In genomic region chr19:17041994-17042393, GRCh38 we compare ENCODE assay signal across 17 cellular contexts. TPM values are rescaled to one million over a fixed set of nuclear protein-coding genes. Genes with fewer than 3 reads are reported as not detected.
A peak's percentile ranks its signal among the peaks of the same experiment; 100 is the strongest.
DNase-seq lines count a peak whose midpoint lies in the region; ATAC-seq and TF ChIP-seq lines count a peak whose summit lies in the region.
"Had no signal": no experiment of that assay in that cellular context is flagged by ENCODE, and none has a peak within 500 bp of the region (broad histone marks: within the 10 kb centered on the region; RNA-seq: fewer than 3 reads in every experiment).

No MANE protein-coding gene starts in this region.

- H3K4me3 ChIP-seq in fibroblast of the aortic adventitia (ENCODE audit: low read depth, low read length) (no peak overlapping the region), mucosa of rectum (ENCODE audit: low read length in 2 of 2) (peak overlapping the region; percentile 22 to 60), aorta (ENCODE audit: low read length in 2 of 2) (no peak overlapping the region), Peyer's patch (no peak overlapping the region), A673 (ENCODE audit: low read depth, low read length, poor library complexity, severe bottlenecking) (no peak overlapping the region)
- H3K4me3 ChIP-seq: A549, uterus had no signal

- ATAC-seq in Right ventricle myocardium inferior (peak; percentile 46), aorta (ENCODE audit: low FRiP score) (peak; percentile 29), GM19328 (IDR thresholded peaks at IDR 0.05; ENCODE audit: unreplicated experiment) (no peak)
- ATAC-seq: A549; activated CD8-positive, alpha-beta T cell treated with anti-CD3 and anti-CD28 coated beads for 36 hours; foreskin keratinocyte had no signal

- DNase-seq in Right ventricle myocardium inferior (ENCODE audit: missing footprints) (no peak), cardiac septum (ENCODE audit: low spot score) (no peak), fibroblast of the aortic adventitia (ENCODE audit: low read depth) (peak; percentile 66), aorta (no peak), Peyer's patch (no peak), A673 (ENCODE audit: low spot score) (no peak)
- DNase-seq: activated CD8-positive, alpha-beta T cell treated with anti-CD3 and anti-CD28 coated beads for 36 hours; activated naive CD4-positive, alpha-beta T cell; foreskin keratinocyte; GOT3; NCI-H2227 treated with DMSO at 0.1 percent for 48 hours; uterus had no signal

- peak overlapping the region; percentile 57 to 60 for H3K9ac ChIP-seq in mucosa of rectum (ENCODE audit: low read depth in 1 of 2, low read length in 2 of 2)

- H3K4me1 ChIP-seq in mucosa of rectum (ENCODE audit: control insufficient read depth in 2 of 2, insufficient read depth in 2 of 2, low read length in 2 of 2) (peaks cover 7 to 11% of the 10 kb centered on the region in 2 donors), aorta (ENCODE audit: control insufficient read depth in 1 of 2, insufficient read depth in 2 of 2, low read length in 2 of 2) (no peaks in the 10 kb centered on the region), Peyer's patch (no peaks in the 10 kb centered on the region), A673 (ENCODE audit: insufficient read depth, low read length, poor library complexity, severe bottlenecking) (no peaks in the 10 kb centered on the region)
- H3K4me1 ChIP-seq: A549, foreskin keratinocyte, uterus had no signal

- CTCF ChIA-PET in A673 (lab: Charles Lee): interaction anchor here (0.7 kb wide), 1 partner anchor 243 kb away, joined by 8 read pairs; no protein-coding TSS in a partner anchor

- intact Hi-C loops in Right ventricle myocardium inferior (cut with DNase I): loop anchor here (2.0 to 10.0 kb wide), 2 partner anchors 55 to 147 kb away; no protein-coding TSS in a partner anchor
- intact Hi-C loops in cardiac septum (cut with DNase I): no loop called here
- intact Hi-C loops in aorta (cut with DNase I): no loop called here
- intact Hi-C loops in A673 (cut with micrococcal nuclease; ENCODE audit: unreplicated experiment): no loop called here

- no peaks in the 10 kb centered on the region for H3K9me3 ChIP-seq in mucosa of rectum (ENCODE audit: control insufficient read depth in 2 of 2, low read length in 2 of 2)
- H3K9me3 ChIP-seq in aorta (ENCODE audit: control insufficient read depth, low read length): no peaks in the 10 kb centered on the region
- no peaks in the 10 kb centered on the region for H3K9me3 ChIP-seq in Peyer's patch
- no peaks in the 10 kb centered on the region for H3K9me3 ChIP-seq in A673 (ENCODE audit: low read depth, low read length, poor library complexity, severe bottlenecking)
- H3K9me3 ChIP-seq: A549, uterus had no signal

- TF ChIP-seq POLR2A in Peyer's patch (IDR thresholded peaks at IDR 0.05): no peak

- TF ChIP-seq CTCF in fibroblast of the aortic adventitia (IDR thresholded peaks at IDR 0.05; ENCODE audit: insufficient read depth, low read length) (no peak), Peyer's patch (IDR thresholded peaks at IDR 0.05) (no peak), A673 (conservative IDR thresholded peaks at IDR 0.05; ENCODE audit: low read depth, low read length) (no peak)

- H3K36me3 ChIP-seq in mucosa of rectum (ENCODE audit: control insufficient read depth in 2 of 2, insufficient read depth in 2 of 2, low read length in 2 of 2): no peaks in the 10 kb centered on the region
- H3K36me3 ChIP-seq in aorta (ENCODE audit: control insufficient read depth in 1 of 2, insufficient read depth in 2 of 2, low read length in 1 of 2): no peaks in the 10 kb centered on the region
- H3K36me3 ChIP-seq in Peyer's patch: no peaks in the 10 kb centered on the region
- H3K36me3 ChIP-seq in A673 (ENCODE audit: insufficient read depth, low read length, poor library complexity, severe bottlenecking): no peaks in the 10 kb centered on the region
- H3K36me3 ChIP-seq: uterus had no signal

- no TSS peak for BruUV-seq in A673 (replicated peaks; lab: Mats Ljungman, UMichigan)

- no peaks in the 10 kb centered on the region for H3K27me3 ChIP-seq in mucosa of rectum (ENCODE audit: control insufficient read depth in 2 of 2, insufficient read depth in 2 of 2, low read length in 2 of 2)
- H3K27me3 ChIP-seq in aorta (ENCODE audit: control insufficient read depth in 1 of 2, insufficient read depth in 2 of 2, low read length in 1 of 2): no peaks in the 10 kb centered on the region
- H3K27me3 ChIP-seq in Peyer's patch: no peaks in the 10 kb centered on the region
- no peaks in the 10 kb centered on the region for H3K27me3 ChIP-seq in A673 (replicated peaks; ENCODE audit: insufficient read depth, low read depth, low read length, poor library complexity)
- H3K27me3 ChIP-seq: foreskin keratinocyte, uterus had no signal

- POLR2A ChIA-PET in A673 (lab: Charles Lee; ENCODE audit: low non-redundant PET): no interaction called here

- WGBS in aorta, 2 donors: 5 to 7% methylated on average over 11 of the region's 11 CpGs

- H3K27ac ChIP-seq in mucosa of rectum (ENCODE audit: low read depth in 2 of 2, low read length in 2 of 2): peak overlapping the region; percentile 85 to 91
- H3K27ac ChIP-seq in aorta (ENCODE audit: low read depth in 1 of 2, low read length in 2 of 2): no peak overlapping the region
- peak overlapping the region in 2 of 4 donors; percentile 37 to 73 for H3K27ac ChIP-seq in Peyer's patch
- no peak overlapping the region for H3K27ac ChIP-seq in A673 (ENCODE audit: low read depth, low read length, poor library complexity, severe bottlenecking)
- H3K27ac ChIP-seq: A549, foreskin keratinocyte, RWPE1, uterus had no signal

RNA-seq across cellular contexts. Expression of gene CPAMD8, which starts 15.4 kb away (rescaled TPM):
- total RNA-seq in Right ventricle myocardium inferior: 16.0 TPM
- 7.1 TPM for total RNA-seq in cardiac septum
- total RNA-seq in fibroblast of the aortic adventitia (ENCODE audit: low replicate concordance): 0.18 and 2.5 TPM in 2 replicates
- total RNA-seq in aorta: 1 to 10 TPM; 2.6 to 5.4 TPM
- polyA plus RNA-seq in aorta: 10 to 100 TPM in 1 of 2 donors, 1 to 10 TPM in 1; 1.9 to 11.9 TPM
- total RNA-seq in Peyer's patch: 10 to 100 TPM in 1 of 4 donors, 1 to 10 TPM in 3; 2.6 to 10.7 (median 5.2) TPM
- 0.82 and 1.0 TPM in 2 replicates for total RNA-seq in A673 (2021)
- total RNA-seq: activated CD8-positive, alpha-beta T cell treated with anti-CD3 and anti-CD28 coated beads for 36 hours; M059J had no signal

RNA-seq across cellular contexts. Expression of gene HAUS8, which starts 33.3 kb away (rescaled TPM):
- total RNA-seq in Right ventricle myocardium inferior (5.4 TPM), cardiac septum (2.6 TPM), fibroblast of the aortic adventitia (ENCODE audit: low replicate concordance) (0.33 and 5.2 TPM in 2 replicates), aorta (1 to 10 TPM; 5.8 to 7.2 TPM), Peyer's patch (10 to 100 TPM in 2 of 4 donors, 1 to 10 TPM in 2; 9.7 to 29.7 (median 10.1) TPM), A673 (2021) (66.4 and 68.1 TPM in 2 replicates)
- polyA plus RNA-seq in aorta: 10 to 100 TPM in 1 of 2 donors, 1 to 10 TPM in 1; 4.5 to 15.1 TPM

RNA-seq across cellular contexts. Expression of gene MYO9B, which starts 33.6 kb away (rescaled TPM):
- total RNA-seq in Right ventricle myocardium inferior: 33.2 TPM
- 35.6 TPM for total RNA-seq in cardiac septum
- 58.9 and 103 TPM in 2 replicates for total RNA-seq in fibroblast of the aortic adventitia (ENCODE audit: low replicate concordance)
- 100 to 1,000 TPM; 165 to 176 TPM for total RNA-seq in aorta
- 100 to 1,000 TPM in 1 of 2 donors, 10 to 100 TPM in 1; 34.3 to 183 TPM for polyA plus RNA-seq in aorta
- 100 to 1,000 TPM in 3 of 4 donors, 10 to 100 TPM in 1; 65.3 to 578 (median 143) TPM for total RNA-seq in Peyer's patch
- total RNA-seq in A673 (2021): 85.2 and 85.4 TPM in 2 replicates

Comparison
In these comparisons a context has a peak if more than half of its experiments do, and no peak if none do; other contexts are left out.
1. H3K4me3 ChIP-seq: peak in mucosa of rectum (2 of 2); none in fibroblast of the aortic adventitia (single experiment), aorta (0 of 2), Peyer's patch (0 of 4) and A673 (single experiment).
2. H3K27ac ChIP-seq: peak in mucosa of rectum (2 of 2); none in aorta (0 of 2) and A673 (single experiment).